ENCODE assay signal across 21 cellular contexts in genomic region chr4:2063557-2064275, GRCh38. TPM values are rescaled to one million over a fixed set of nuclear protein-coding genes. Genes with fewer than 3 reads are reported as not detected.
"Had no signal": no experiment of that assay in that cellular context is flagged by ENCODE, and none has a peak within 500 bp of the region (broad histone marks: within the 10 kb centered on the region; RNA-seq: fewer than 3 reads in every experiment).

No MANE protein-coding gene starts in this region.

- H3K27ac ChIP-seq: brain microvascular endothelial cell, esophagus muscularis mucosa, foreskin keratinocyte, parathyroid adenoma had no signal

- H2AFZ ChIP-seq: parathyroid adenoma had no signal

- H3K36me3 ChIP-seq: brain microvascular endothelial cell, esophagus muscularis mucosa, tibial nerve had no signal

- H3K4me3 ChIP-seq: esophagus muscularis mucosa, tibial nerve had no signal

- H3K4me1 ChIP-seq: foreskin keratinocyte, parathyroid adenoma had no signal

- ATAC-seq: naive thymus-derived CD4-positive, alpha-beta T cell; T-helper 17 cell had no signal

- H3K79me2 ChIP-seq: parathyroid adenoma had no signal

- H3K9ac ChIP-seq: parathyroid adenoma had no signal

- DNase-seq: activated CD4-positive, alpha-beta memory T cell treated with anti-CD3 and anti-CD28 coated beads for 36 hours; activated CD4-positive, alpha-beta T cell treated with anti-CD3 and anti-CD28 coated beads, Interleukin-2, amount 10 ng/mL, durations not matched to agents 24 days and 14 days; activated CD4-positive, CD25-positive, alpha-beta regulatory T cell treated with anti-CD3 and anti-CD28 coated beads, Interleukin-2, amount 50 U/mL, for 72 hours; activated CD8-positive, alpha-beta memory T cell treated with anti-CD3 and anti-CD28 coated beads, Interleukin-2, amount 50 U/mL, for 4 hours; activated effector memory CD4-positive, alpha-beta T cell treated with anti-CD3 and anti-CD28 coated beads, Interleukin-2, amount 50 U/mL, for 16 hours; activated naive CD4-positive, alpha-beta T cell treated with anti-CD3 and anti-CD28 coated beads for 36 hours; activated T-cell treated with anti-CD3 and anti-CD28 coated beads, Interleukin-2, amount 50 U/mL, for 1 hour; amniotic stem cell; brain microvascular endothelial cell; central memory CD4-positive, alpha-beta T cell; effector CD4-positive, alpha-beta T cell; foreskin keratinocyte; naive thymus-derived CD4-positive, alpha-beta T cell; nucleus accumbens; stimulated activated CD4-positive, alpha-beta T cell treated with anti-CD3 and anti-CD28 coated beads, Interleukin-2, amount 100 ng/mL, for 48 hours; stimulated activated naive CD4-positive, alpha-beta T cell treated with Interleukin-2 at 50 U/mL for 16 hours; T-helper 17 cell; T1000 had no signal

- H3K9me3 ChIP-seq: esophagus muscularis mucosa, tibial nerve had no signal

RNA-seq across cellular contexts. Expression of gene NAT8L, which starts 4.6 kb away (rescaled TPM):
- total RNA-seq: foreskin keratinocyte, T-helper 17 cell had no signal
- polyA plus RNA-seq: naive thymus-derived CD4-positive, alpha-beta T cell had no signal
